In the genomic region with DNA sequence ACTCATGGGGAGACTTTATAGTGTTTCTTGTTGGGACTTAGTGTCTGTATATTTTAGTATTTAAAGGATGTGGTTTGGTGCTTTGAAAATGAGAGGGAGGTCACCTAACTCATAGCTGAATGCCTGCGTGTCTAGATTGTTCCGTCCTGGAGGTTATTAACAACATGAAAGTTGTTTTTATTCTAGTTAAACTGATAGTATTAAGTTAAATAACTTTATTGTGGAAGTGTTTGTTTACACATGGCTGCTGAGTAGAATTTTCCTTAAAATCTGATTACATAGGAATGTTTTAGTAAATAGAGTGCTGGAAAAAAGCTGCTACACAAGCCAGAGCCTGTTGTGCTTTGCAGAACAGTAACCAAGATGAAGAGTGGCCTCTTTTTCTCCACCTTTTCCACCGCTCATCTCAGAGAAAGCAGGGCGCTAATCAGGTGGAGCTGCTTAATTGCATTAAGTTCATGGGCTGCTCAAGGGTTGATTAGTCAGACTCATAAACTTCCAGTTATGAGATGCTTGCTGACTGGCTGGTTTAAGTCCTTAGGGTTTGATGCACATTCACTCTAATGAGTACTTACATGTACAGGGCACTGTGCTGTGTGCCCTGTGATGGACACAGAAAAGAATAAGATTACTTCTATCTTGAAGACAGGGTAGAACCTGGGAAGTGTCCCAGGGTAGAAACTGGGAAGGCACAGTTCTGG, we compare ENCODE assay signal across 10 cellular contexts.
A peak's percentile ranks its signal among the peaks of the same experiment; 100 is the strongest.
DNase-seq lines count a peak whose midpoint lies in the region; ATAC-seq and TF ChIP-seq lines count a peak whose summit lies in the region.
"Had no signal": no experiment of that assay in that cellular context is flagged by ENCODE, and none has a peak within 500 bp of the region (broad histone marks: within the 10 kb centered on the region; RNA-seq: fewer than 3 reads in every experiment).

No MANE protein-coding gene starts in this region.

- H3K27ac Mint-ChIP-seq in activated naive CD4-positive, alpha-beta T cell treated with anti-CD3 and anti-CD28 coated beads for 36 hours, result peak overlapping the region; percentile 78

- intact Hi-C loops in activated naive CD4-positive, alpha-beta T cell treated with anti-CD3 and anti-CD28 coated beads for 36 hours (cut with micrococcal nuclease), result loop anchor here (5.0 kb wide), 5 partner anchors 53 to 1933 kb away; a partner anchor contains a TSS
- intact Hi-C loops in transverse colon (cut with DNase I; ENCODE audit: low total_unique reads) (no loop called here), Right ventricle myocardium inferior (cut with DNase I) (no loop called here)

- ATAC-seq in HG02973 (IDR thresholded peaks at IDR 0.05; ENCODE audit: unreplicated experiment) (no peak), Right ventricle myocardium inferior (no peak)

- 38 to 54% methylated on average over 4 of the region's 4 CpGs for WGBS in esophagus, 2 donors
- WGBS in transverse colon (ENCODE audit: low coverage in 1 of 2), 2 donors, result 29 to 43% methylated on average over 3 to 4 of the region's 4 CpGs

- H3K4me1 Mint-ChIP-seq in activated naive CD4-positive, alpha-beta T cell treated with anti-CD3 and anti-CD28 coated beads for 36 hours (ENCODE audit: low read depth), result peaks cover 82% of the 10 kb centered on the region

- H3K4me1 ChIP-seq in esophagus (ENCODE audit: control insufficient read depth in 2 of 2, insufficient read depth in 2 of 2, low read length in 1 of 2) (peaks cover 0 to 3% of the 10 kb centered on the region in 2 donors), transverse colon (peaks cover 22 to 90% (median 43%) of the 10 kb centered on the region in 4 donors)

- no peaks in the 10 kb centered on the region for H3K9me3 ChIP-seq in esophagus (ENCODE audit: control insufficient read depth in 2 of 2, insufficient read depth in 1 of 2, low read depth in 1 of 2, low read length in 1 of 2)
- H3K9me3 ChIP-seq in transverse colon, result no peaks in the 10 kb centered on the region
- H3K9me3 ChIP-seq: sigmoid colon had no signal

- H3K36me3 ChIP-seq in esophagus (ENCODE audit: control insufficient read depth in 2 of 2, insufficient read depth in 2 of 2, low read length in 1 of 2), result no peaks in the 10 kb centered on the region
- no peaks in the 10 kb centered on the region for H3K36me3 ChIP-seq in transverse colon
- H3K36me3 ChIP-seq: sigmoid colon had no signal

- no peak for TF ChIP-seq CTCF in transverse colon (IDR thresholded peaks at IDR 0.05)

- no peak for TF ChIP-seq POLR2A in transverse colon (IDR thresholded peaks at IDR 0.05)

- no peak for TF ChIP-seq EP300 in transverse colon (IDR thresholded peaks at IDR 0.05; ENCODE audit: low read depth)

- CTCF ChIA-PET in activated naive CD4-positive, alpha-beta T cell treated with anti-CD3 and anti-CD28 coated beads for 36 hours (lab: Charles Lee), result interaction anchor here (0.7 to 3.3 kb wide), 6 partner anchors 8 to 84 kb away, joined by 3 to 31 read pairs (median 4); a partner anchor contains a TSS

- peak overlapping the region; percentile 25 to 74 for H3K27ac ChIP-seq in esophagus (ENCODE audit: low read depth in 2 of 2, low read length in 1 of 2)
- H3K27ac ChIP-seq in transverse colon, result peak overlapping the region; percentile 47 to 67 (median 54)

- H3K36me3 Mint-ChIP-seq in activated naive CD4-positive, alpha-beta T cell treated with anti-CD3 and anti-CD28 coated beads for 36 hours (ENCODE audit: low read depth), result no peaks in the 10 kb centered on the region

- H3K27me3 Mint-ChIP-seq in activated naive CD4-positive, alpha-beta T cell treated with anti-CD3 and anti-CD28 coated beads for 36 hours (ENCODE audit: low read depth), result no peaks in the 10 kb centered on the region

- H3K9me3 Mint-ChIP-seq in activated naive CD4-positive, alpha-beta T cell treated with anti-CD3 and anti-CD28 coated beads for 36 hours, result no peaks in the 10 kb centered on the region

- in situ Hi-C loops in transverse colon (cut with MboI; ENCODE audit: low pct_ligation_motif_present in 1 of 4, low pct_unique_long_range_greater_than_20kb in 1 of 4, low sequenced_read_pairs in 3 of 4), result no loop called here

- peak overlapping the region; percentile 10 for H3K4me3 Mint-ChIP-seq in activated naive CD4-positive, alpha-beta T cell treated with anti-CD3 and anti-CD28 coated beads for 36 hours

- peak; percentile 21 for DNase-seq in activated naive CD4-positive, alpha-beta T cell treated with anti-CD3 and anti-CD28 coated beads for 36 hours
- DNase-seq in activated naive CD4-positive, alpha-beta T cell treated with Interleukin-2 at 50 U/mL for 16 hours, result no peak
- DNase-seq in M059J (ENCODE audit: low read depth) (peak; percentile 57), transverse colon (no peak), A172 (ENCODE audit: low spot score) (no peak), Right ventricle myocardium inferior (ENCODE audit: missing footprints) (no peak)
- DNase-seq: activated gamma-delta T cell, sigmoid colon had no signal

- H3K4me3 ChIP-seq in esophagus (ENCODE audit: low read depth in 1 of 2, low read length in 2 of 2) (no peak overlapping the region), transverse colon (no peak overlapping the region)
- H3K4me3 ChIP-seq: sigmoid colon had no signal

- H3K27me3 ChIP-seq in esophagus (ENCODE audit: control insufficient read depth in 1 of 2, insufficient read depth in 2 of 2, low read length in 2 of 2) (no peaks in the 10 kb centered on the region), transverse colon (no peaks in the 10 kb centered on the region)
- H3K27me3 ChIP-seq: sigmoid colon had no signal

Comparison
In these comparisons a context has a peak if more than half of its experiments do, and no peak if none do; other contexts are left out.
1. DNase-seq: peak in activated naive CD4-positive, alpha-beta T cell treated with anti-CD3 and anti-CD28 coated beads for 36 hours (single experiment) and M059J (single experiment); none in activated naive CD4-positive, alpha-beta T cell treated with Interleukin-2 at 50 U/mL for 16 hours (single experiment), transverse colon (single experiment), A172 (single experiment) and Right ventricle myocardium inferior (single experiment).